ENCODE assay signal across 1 cellular context in genomic region chr19:58499021-58499927, GRCh38.
A peak's percentile ranks its signal among the peaks of the same experiment; 100 is the strongest.
TF ChIP-seq lines count a peak whose summit lies in the region.

No MANE protein-coding gene starts in this region.

TF ChIP-seq in HepG2, 621 proteins besides CTCF, POLR2A, EP300 and RAD21 (continued from another document and continues in another):
- TF ChIP-seq, protein P1, sequence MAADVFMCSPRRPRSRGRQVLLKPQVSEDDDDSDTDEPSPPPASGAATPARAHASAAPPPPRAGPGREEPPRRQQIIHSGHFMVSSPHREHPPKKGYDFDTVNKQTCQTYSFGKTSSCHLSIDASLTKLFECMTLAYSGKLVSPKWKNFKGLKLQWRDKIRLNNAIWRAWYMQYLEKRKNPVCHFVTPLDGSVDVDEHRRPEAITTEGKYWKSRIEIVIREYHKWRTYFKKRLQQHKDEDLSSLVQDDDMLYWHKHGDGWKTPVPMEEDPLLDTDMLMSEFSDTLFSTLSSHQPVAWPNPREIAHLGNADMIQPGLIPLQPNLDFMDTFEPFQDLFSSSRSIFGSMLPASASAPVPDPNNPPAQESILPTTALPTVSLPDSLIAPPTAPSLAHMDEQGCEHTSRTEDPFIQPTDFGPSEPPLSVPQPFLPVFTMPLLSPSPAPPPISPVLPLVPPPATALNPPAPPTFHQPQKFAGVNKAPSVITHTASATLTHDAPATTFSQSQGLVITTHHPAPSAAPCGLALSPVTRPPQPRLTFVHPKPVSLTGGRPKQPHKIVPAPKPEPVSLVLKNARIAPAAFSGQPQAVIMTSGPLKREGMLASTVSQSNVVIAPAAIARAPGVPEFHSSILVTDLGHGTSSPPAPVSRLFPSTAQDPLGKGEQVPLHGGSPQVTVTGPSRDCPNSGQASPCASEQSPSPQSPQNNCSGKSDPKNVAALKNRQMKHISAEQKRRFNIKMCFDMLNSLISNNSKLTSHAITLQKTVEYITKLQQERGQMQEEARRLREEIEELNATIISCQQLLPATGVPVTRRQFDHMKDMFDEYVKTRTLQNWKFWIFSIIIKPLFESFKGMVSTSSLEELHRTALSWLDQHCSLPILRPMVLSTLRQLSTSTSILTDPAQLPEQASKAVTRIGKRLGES (CRISPR knock-in tag; IDR thresholded peaks at IDR 0.05; ENCODE audit: borderline replicate concordance) = no peak
- 0 out of 2 replicates have a peak, but pooled peaks have one; percentile 60 for TF ChIP-seq ZNF563 (CRISPR knock-in tag; IDR thresholded peaks at IDR 0.05)
- TF ChIP-seq BORCS8-MEF2B (CRISPR knock-in tag; IDR thresholded peaks at IDR 0.05) = peak; percentile 85
- TF ChIP-seq NFYB (CRISPR knock-in tag; IDR thresholded peaks at IDR 0.05) = peak; percentile 63
- no peak for TF ChIP-seq SUZ12 (IDR thresholded peaks at IDR 0.05; ENCODE audit: low read depth, low read length)
- no peak for TF ChIP-seq ZNF678 (CRISPR knock-in tag; IDR thresholded peaks at IDR 0.05)
- peak; percentile 93 for TF ChIP-seq ZBTB2 (CRISPR knock-in tag; IDR thresholded peaks at IDR 0.05; ENCODE audit: low read depth)
- no peak for TF ChIP-seq ZNF296 (CRISPR knock-in tag; conservative IDR thresholded peaks at IDR 0.05)
- 0 out of 2 replicates have a peak, but pooled peaks have one; percentile 47 for TF ChIP-seq ZNF619 (CRISPR knock-in tag; IDR thresholded peaks at IDR 0.05)
- TF ChIP-seq LCORL (IDR thresholded peaks at IDR 0.05) = no peak
- TF ChIP-seq LCORL (CRISPR knock-in tag; IDR thresholded peaks at IDR 0.05) = peak; percentile 89
- TF ChIP-seq, protein P2, sequence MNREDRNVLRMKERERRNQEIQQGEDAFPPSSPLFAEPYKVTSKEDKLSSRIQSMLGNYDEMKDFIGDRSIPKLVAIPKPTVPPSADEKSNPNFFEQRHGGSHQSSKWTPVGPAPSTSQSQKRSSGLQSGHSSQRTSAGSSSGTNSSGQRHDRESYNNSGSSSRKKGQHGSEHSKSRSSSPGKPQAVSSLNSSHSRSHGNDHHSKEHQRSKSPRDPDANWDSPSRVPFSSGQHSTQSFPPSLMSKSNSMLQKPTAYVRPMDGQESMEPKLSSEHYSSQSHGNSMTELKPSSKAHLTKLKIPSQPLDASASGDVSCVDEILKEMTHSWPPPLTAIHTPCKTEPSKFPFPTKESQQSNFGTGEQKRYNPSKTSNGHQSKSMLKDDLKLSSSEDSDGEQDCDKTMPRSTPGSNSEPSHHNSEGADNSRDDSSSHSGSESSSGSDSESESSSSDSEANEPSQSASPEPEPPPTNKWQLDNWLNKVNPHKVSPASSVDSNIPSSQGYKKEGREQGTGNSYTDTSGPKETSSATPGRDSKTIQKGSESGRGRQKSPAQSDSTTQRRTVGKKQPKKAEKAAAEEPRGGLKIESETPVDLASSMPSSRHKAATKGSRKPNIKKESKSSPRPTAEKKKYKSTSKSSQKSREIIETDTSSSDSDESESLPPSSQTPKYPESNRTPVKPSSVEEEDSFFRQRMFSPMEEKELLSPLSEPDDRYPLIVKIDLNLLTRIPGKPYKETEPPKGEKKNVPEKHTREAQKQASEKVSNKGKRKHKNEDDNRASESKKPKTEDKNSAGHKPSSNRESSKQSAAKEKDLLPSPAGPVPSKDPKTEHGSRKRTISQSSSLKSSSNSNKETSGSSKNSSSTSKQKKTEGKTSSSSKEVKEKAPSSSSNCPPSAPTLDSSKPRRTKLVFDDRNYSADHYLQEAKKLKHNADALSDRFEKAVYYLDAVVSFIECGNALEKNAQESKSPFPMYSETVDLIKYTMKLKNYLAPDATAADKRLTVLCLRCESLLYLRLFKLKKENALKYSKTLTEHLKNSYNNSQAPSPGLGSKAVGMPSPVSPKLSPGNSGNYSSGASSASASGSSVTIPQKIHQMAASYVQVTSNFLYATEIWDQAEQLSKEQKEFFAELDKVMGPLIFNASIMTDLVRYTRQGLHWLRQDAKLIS (CRISPR knock-in tag; IDR thresholded peaks at IDR 0.05) = 0 out of 2 replicates have a peak, but pooled peaks have one; percentile 45
- TF ChIP-seq ZNF713 (CRISPR knock-in tag; IDR thresholded peaks at IDR 0.05) = no peak; the same call in 1 of the 2 replicates
- no peak for TF ChIP-seq CHCHD3 (CRISPR knock-in tag; IDR thresholded peaks at IDR 0.05)
- no peak for TF ChIP-seq ZKSCAN5 (CRISPR knock-in tag; IDR thresholded peaks at IDR 0.05)
- TF ChIP-seq KLF16 (CRISPR knock-in tag; IDR thresholded peaks at IDR 0.05) = peak in 1 of 2 experiments; percentile 77; a peak in 2 of 4 replicates
- TF ChIP-seq ONECUT2 (CRISPR knock-in tag; IDR thresholded peaks at IDR 0.05) = no peak
- TF ChIP-seq ATRX (CRISPR knock-in tag; IDR thresholded peaks at IDR 0.05; ENCODE audit: borderline replicate concordance) = no peak
- TF ChIP-seq RFXANK (CRISPR knock-in tag; IDR thresholded peaks at IDR 0.05) = peak; percentile 91
- no peak for TF ChIP-seq STAT5B (CRISPR knock-in tag; IDR thresholded peaks at IDR 0.05)
- no peak; the same call in 1 of the 2 replicates for TF ChIP-seq GPN1 (CRISPR knock-in tag; IDR thresholded peaks at IDR 0.05; ENCODE audit: borderline replicate concordance)
- peak; percentile 94 for TF ChIP-seq HNRNPLL (IDR thresholded peaks at IDR 0.05; ENCODE audit: low read depth, low read length, poor library complexity, severe bottlenecking)
- TF ChIP-seq SOX5 (CRISPR knock-in tag; IDR thresholded peaks at IDR 0.05; ENCODE audit: borderline replicate concordance) = peak; percentile 41; the same call in 1 of the 2 replicates
- no peak for TF ChIP-seq ZNF496 (CRISPR knock-in tag; IDR thresholded peaks at IDR 0.05; ENCODE audit: insufficient replicate concordance)
- no peak for TF ChIP-seq ZNF549 (CRISPR knock-in tag; IDR thresholded peaks at IDR 0.05)
- TF ChIP-seq HMG20A (CRISPR knock-in tag; IDR thresholded peaks at IDR 0.05; ENCODE audit: borderline replicate concordance) = no peak; the same call in 1 of the 2 replicates
- TF ChIP-seq ZNF557 (CRISPR knock-in tag; IDR thresholded peaks at IDR 0.05) = no peak
- TF ChIP-seq HBP1 (CRISPR knock-in tag; IDR thresholded peaks at IDR 0.05; ENCODE audit: low read depth) = peak; percentile 90
- peak; percentile 77 for TF ChIP-seq SKI (IDR thresholded peaks at IDR 0.05; ENCODE audit: partially characterized antibody)
- TF ChIP-seq ZNF761 (CRISPR knock-in tag; conservative IDR thresholded peaks at IDR 0.05) = no peak; the same call in 1 of the 2 replicates
- TF ChIP-seq ATF7-NPFF (CRISPR knock-in tag; IDR thresholded peaks at IDR 0.05; ENCODE audit: low read depth) = 0 out of 2 replicates have a peak, but pooled peaks have one; percentile 52
- no peak for TF ChIP-seq ZNF780A (CRISPR knock-in tag; IDR thresholded peaks at IDR 0.05)
- no peak for TF ChIP-seq ZNF703 (CRISPR knock-in tag; IDR thresholded peaks at IDR 0.05; ENCODE audit: borderline replicate concordance)
- TF ChIP-seq, protein P3, sequence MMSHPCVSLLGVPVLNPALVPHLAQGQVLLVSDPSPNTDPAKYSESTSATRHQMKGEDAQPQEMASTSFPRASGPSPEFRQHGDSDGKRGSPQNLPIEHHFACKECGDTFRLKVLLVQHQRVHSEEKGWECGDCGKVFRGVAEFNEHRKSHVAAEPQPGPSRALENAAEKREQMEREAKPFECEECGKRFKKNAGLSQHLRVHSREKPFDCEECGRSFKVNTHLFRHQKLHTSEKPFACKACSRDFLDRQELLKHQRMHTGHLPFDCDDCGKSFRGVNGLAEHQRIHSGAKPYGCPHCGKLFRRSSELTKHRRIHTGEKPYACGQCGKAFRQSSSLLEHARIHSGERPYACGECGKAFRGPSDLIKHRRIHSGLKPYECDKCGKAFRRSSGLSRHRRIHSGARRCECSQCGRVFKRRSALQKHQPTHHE (CRISPR knock-in tag; IDR thresholded peaks at IDR 0.05; ENCODE audit: borderline replicate concordance) = peak; percentile 65; the same call in 1 of the 2 replicates
- peak; percentile 84 for TF ChIP-seq IKZF5 (CRISPR knock-in tag; IDR thresholded peaks at IDR 0.05)
- TF ChIP-seq PAX8 (CRISPR knock-in tag; IDR thresholded peaks at IDR 0.05; ENCODE audit: borderline replicate concordance) = no peak
- no peak for TF ChIP-seq HNRNPH1 (optimal IDR thresholded peaks at IDR 0.05; ENCODE audit: low read depth, low read length)
- peak; percentile 85 for TF ChIP-seq KDM4B (CRISPR knock-in tag; IDR thresholded peaks at IDR 0.05)
- TF ChIP-seq TFE3 (CRISPR knock-in tag; IDR thresholded peaks at IDR 0.05) = no peak
- TF ChIP-seq GABPA (IDR thresholded peaks at IDR 0.05; ENCODE audit: low read depth, low read length) = peak; percentile 99
- TF ChIP-seq GABPA (CRISPR knock-in tag; IDR thresholded peaks at IDR 0.05; ENCODE audit: low read depth) = peak; percentile 99
- peak; percentile 89 for TF ChIP-seq ATF2 (CRISPR knock-in tag; IDR thresholded peaks at IDR 0.05)
- no peak for TF ChIP-seq ATM (IDR thresholded peaks at IDR 0.05; ENCODE audit: borderline replicate concordance)
- TF ChIP-seq ASH2L (IDR thresholded peaks at IDR 0.05; ENCODE audit: insufficient read length, low read depth, low read length) = peak; percentile 77
- peak; percentile 97 for TF ChIP-seq SP4 (CRISPR knock-in tag; IDR thresholded peaks at IDR 0.05)
- peak; percentile 94 for TF ChIP-seq ARID4A (CRISPR knock-in tag; IDR thresholded peaks at IDR 0.05; ENCODE audit: borderline replicate concordance)
- TF ChIP-seq SMAD3 (CRISPR knock-in tag; IDR thresholded peaks at IDR 0.05) = peak; percentile 87
